Comparison of ENCODE assay signal across 19 cellular contexts in genomic region chr7:132183822-132184380, GRCh38.
A peak's percentile ranks its signal among the peaks of the same experiment; 100 is the strongest.
DNase-seq lines count a peak whose midpoint lies in the region; ATAC-seq and TF ChIP-seq lines count a peak whose summit lies in the region.
"Had no signal": no experiment of that assay in that cellular context is flagged by ENCODE, and none has a peak within 500 bp of the region (broad histone marks: within the 10 kb centered on the region; RNA-seq: fewer than 3 reads in every experiment).

No MANE protein-coding gene starts in this region.

- no peak overlapping the region for H4K8ac ChIP-seq in mesendoderm (ENCODE audit: low read depth, low read length)

- peaks cover 22% of the 10 kb centered on the region for H3K9me3 Mint-ChIP-seq in GM23338
- H3K9me3 Mint-ChIP-seq: CD4-positive, alpha-beta T cell had no signal

- peaks cover 12% of the 10 kb centered on the region for H3K27me3 Mint-ChIP-seq in GM23338 (ENCODE audit: insufficient read depth, low read depth, poor library complexity)
- H3K27me3 Mint-ChIP-seq: CD4-positive, alpha-beta T cell; T-helper 17 cell had no signal

- peaks cover 22% of the 10 kb centered on the region for H3K36me3 Mint-ChIP-seq in GM23338 (ENCODE audit: low read depth)

- H3K27ac Mint-ChIP-seq in GM23338 = no peak overlapping the region
- H3K27ac Mint-ChIP-seq: CD4-positive, alpha-beta T cell; T-helper 17 cell had no signal

- H3K4me1 Mint-ChIP-seq in GM23338 = peaks cover 33% of the 10 kb centered on the region
- H3K4me1 Mint-ChIP-seq: T-helper 17 cell had no signal

- no peak overlapping the region for H3K18ac ChIP-seq in mesendoderm (ENCODE audit: low read length)

- no peak overlapping the region for H3K9ac ChIP-seq in mesendoderm (ENCODE audit: low read length)
- H3K9ac ChIP-seq: GM23248 had no signal

- in situ Hi-C loops in brain microvascular endothelial cell (cut with HindIII; ENCODE audit: low pct_ligation_motif_present, low sequenced_read_pairs) = no loop called here

- H3K27ac ChIP-seq in GM23338 (ENCODE audit: low read depth) = no peak overlapping the region
- H3K27ac ChIP-seq in mesendoderm (ENCODE audit: low read depth, low read length) = no peak overlapping the region
- H3K27ac ChIP-seq in brain microvascular endothelial cell = no peak overlapping the region
- H3K27ac ChIP-seq: GM23248, RWPE1 had no signal

- DNase-seq in DMS 273 (lab: John Stamatoyannopoulos, UW; ENCODE audit: unreplicated experiment) (peak; percentile 69), GM23338 (ENCODE audit: low spot score) (peak; percentile 43), NCI-H446 treated with DMSO at 0.1 percent for 48 hours (lab: John Stamatoyannopoulos, UW) (peak; percentile 24), mesendoderm (peak; percentile 64), CD1c-positive myeloid dendritic cell (ENCODE audit: extremely low spot score) (no peak), brain microvascular endothelial cell (no peak), medulla oblongata (ENCODE audit: extremely low spot score) (no peak)
- DNase-seq: Calu3; CD4-positive, alpha-beta T cell; DMS79; GM23248; MG63; NCI-H1105 treated with DMSO at 0.1 percent for 48 hours; NCI-H2029; NCI-H2227 treated with DMSO at 0.1 percent for 48 hours; NCI-H526 treated with DMSO at 0.1 percent for 48 hours; PC-3; T-helper 17 cell had no signal

- no peak overlapping the region for H3K4me2 ChIP-seq in GM23338
- no peak overlapping the region for H3K4me2 ChIP-seq in mesendoderm (ENCODE audit: low read length)

- no CpG with 5 or more reads among the region's 7 CpGs for WGBS in mesendoderm (ENCODE audit: extremely low coverage, insufficient coverage, low lambda C conversion rate)

- H2BK120ac ChIP-seq in mesendoderm (ENCODE audit: low read depth, low read length) = no peak overlapping the region

- 0 out of 2 replicates have a peak, but pooled peaks cover 3% of the 10 kb centered on the region for H3K36me3 ChIP-seq in GM23338 (ENCODE audit: insufficient read depth)
- H3K36me3 ChIP-seq in mesendoderm (ENCODE audit: control insufficient read depth, insufficient read depth, low read length) = no peaks in the 10 kb centered on the region
- H3K36me3 ChIP-seq in brain microvascular endothelial cell (replicated peaks) = no peaks in the 10 kb centered on the region
- H3K36me3 ChIP-seq: MG63 had no signal

- H2BK15ac ChIP-seq in mesendoderm (replicated peaks; ENCODE audit: low read depth) = no peak overlapping the region

- no peak overlapping the region for H3K4me3 ChIP-seq in GM23338
- H3K4me3 ChIP-seq in mesendoderm (ENCODE audit: low read length) = no peak overlapping the region
- no peak overlapping the region for H3K4me3 ChIP-seq in brain microvascular endothelial cell (ENCODE audit: low read depth, low read length)
- H3K4me3 ChIP-seq: GM23248, MG63 had no signal

- no peak overlapping the region for H4K5ac ChIP-seq in mesendoderm (ENCODE audit: low read length)

- H3F3A ChIP-seq in GM23338 (replicated peaks; ENCODE audit: low read depth) = 0 out of 2 replicates have a peak, but pooled peaks cover 4% of the 10 kb centered on the region

- no peak; the same call in 2 of the 3 replicates for ATAC-seq in GM23338
- ATAC-seq: PC-3, T-helper 17 cell had no signal

- H2AK5ac ChIP-seq in mesendoderm (ENCODE audit: low read length) = no peak overlapping the region

- peak overlapping the region; percentile 18 for H3K23ac ChIP-seq in mesendoderm (ENCODE audit: low read length)

- TF ChIP-seq CTCF in GM23338 (conservative IDR thresholded peaks at IDR 0.05; ENCODE audit: low read depth in 2 of 2) (peak in 1 of 2 experiments; percentile 20; a peak in 1 of 4 replicates), brain microvascular endothelial cell (IDR thresholded peaks at IDR 0.05; ENCODE audit: low read depth, low read length, missing control alignments) (no peak)

- H3K56ac ChIP-seq in mesendoderm (ENCODE audit: low read length) = peak overlapping the region; percentile 38

- peak overlapping the region; percentile 63; the same call in 1 of the 2 replicates for H2AFZ ChIP-seq in GM23338
- H2AFZ ChIP-seq: GM23248 had no signal

- no peaks in the 10 kb centered on the region for H3K27me3 ChIP-seq in GM23338 (ENCODE audit: insufficient read depth)
- no peaks in the 10 kb centered on the region for H3K27me3 ChIP-seq in mesendoderm (ENCODE audit: insufficient read depth, low read length, poor library complexity)
- H3K27me3 ChIP-seq in brain microvascular endothelial cell (replicated peaks) = no peaks in the 10 kb centered on the region
- H3K27me3 ChIP-seq: MG63 had no signal

- no peaks in the 10 kb centered on the region for H4K20me1 ChIP-seq in GM23338 (replicated peaks; ENCODE audit: insufficient read depth)

- H2BK5ac ChIP-seq in mesendoderm (ENCODE audit: low read length) = no peak overlapping the region

- no peak overlapping the region for H3K4me3 Mint-ChIP-seq in GM23338
- H3K4me3 Mint-ChIP-seq: CD4-positive, alpha-beta T cell; T-helper 17 cell had no signal

- H3K9me2 ChIP-seq in GM23338 (ENCODE audit: insufficient read depth) = no peaks in the 10 kb centered on the region

- no peak overlapping the region for H3K4ac ChIP-seq in mesendoderm (ENCODE audit: low read depth, low read length)

- H3K4me1 ChIP-seq in GM23338 (ENCODE audit: insufficient read depth) (peaks cover 20% of the 10 kb centered on the region), mesendoderm (ENCODE audit: control insufficient read depth, low read depth, low read length) (peaks cover 8% of the 10 kb centered on the region)

- no peaks in the 10 kb centered on the region for H3K79me1 ChIP-seq in mesendoderm (ENCODE audit: low read length)

- H3K79me2 ChIP-seq in GM23338 (replicated peaks; ENCODE audit: insufficient read depth) (no peaks in the 10 kb centered on the region), mesendoderm (ENCODE audit: control insufficient read depth, insufficient read depth, low read length) (no peaks in the 10 kb centered on the region)

TF ChIP-seq in GM23338, 12 proteins besides CTCF, POLR2A, EP300 and RAD21 (continues in another document):
- TF ChIP-seq ZNF114 (CRISPR knock-in tag; IDR thresholded peaks at IDR 0.05) (no peak), EZH2 (IDR thresholded peaks at IDR 0.05; ENCODE audit: low read depth, unreplicated experiment) (no peak), EZH2phosphoT487 (IDR thresholded peaks at IDR 0.05; ENCODE audit: unreplicated experiment) (no peak), POLR2AphosphoS5 (IDR thresholded peaks at IDR 0.05; ENCODE audit: low read depth) (no peak), CREB1 (CRISPR knock-in tag; IDR thresholded peaks at IDR 0.05; ENCODE audit: low read depth) (no peak), ZNF331 (CRISPR knock-in tag; IDR thresholded peaks at IDR 0.05; ENCODE audit: low read depth) (no peak), REST (IDR thresholded peaks at IDR 0.05; ENCODE audit: unreplicated experiment) (no peak), STAT1 (IDR thresholded peaks at IDR 0.05; ENCODE audit: unreplicated experiment) (no peak), ETS1 (IDR thresholded peaks at IDR 0.05) (no peak), NANOG (IDR thresholded peaks at IDR 0.05; ENCODE audit: borderline replicate concordance) (no peak), JUNB (IDR thresholded peaks at IDR 0.05; ENCODE audit: unreplicated experiment) (no peak)

Comparison
In these comparisons a context has a peak if more than half of its experiments do, and no peak if none do; other contexts are left out.
1. DNase-seq: peak in DMS 273 (single experiment), GM23338 (single experiment), NCI-H446 treated with DMSO at 0.1 percent for 48 hours (single experiment) and mesendoderm (single experiment); none in CD1c-positive myeloid dendritic cell (single experiment), brain microvascular endothelial cell (single experiment) and medulla oblongata (single experiment).